ENCODE assay signal across 19 cellular contexts in genomic region chr4:149959391-149959790, GRCh38.
"Had no signal": no experiment of that assay in that cellular context is flagged by ENCODE, and none has a peak within 500 bp of the region (broad histone marks: within the 10 kb centered on the region; RNA-seq: fewer than 3 reads in every experiment).

No MANE protein-coding gene starts in this region.

- H3K27ac ChIP-seq: dorsolateral prefrontal cortex, gastrocnemius medialis, heart right ventricle, left ventricle myocardium inferior, lower lobe of right lung, testis, tibial nerve had no signal

- H3K27me3 ChIP-seq: gastrocnemius medialis, heart right ventricle, testis, tibial nerve had no signal

- ATAC-seq: esophagus mucosa; gastrocnemius medialis; heart right ventricle; lower lobe of right lung; sciatic nerve; stimulated activated naive B cell treated with anti-CD40 and anti-IgM and Interleukin-4, amounts not matched to agents 10 μg/mL and 1 μg/mL and 100 μg/mL, for 72 hours; stimulated activated naive CD8-positive, alpha-beta T cell treated with anti-CD3 and anti-CD28 coated beads, Interleukin-15, amount 100 ng/mL, for 72 hours had no signal

- H3K4me1 ChIP-seq: gastrocnemius medialis, heart right ventricle, left ventricle myocardium inferior, lower lobe of right lung, testis, tibial nerve had no signal

- DNase-seq: cortex of kidney; dorsolateral prefrontal cortex; effector CD8-positive, alpha-beta T cell; gastrocnemius medialis; heart right ventricle; hypothalamus; islet precursor cell; left ventricle myocardium inferior; lower lobe of right lung; natural killer cell; posterior cingulate gyrus; stimulated activated CD4-positive, alpha-beta T cell treated with anti-CD3 and anti-CD28 coated beads, Interleukin-2, amount 100 ng/mL, for 24 hours; stimulated activated CD4-positive, alpha-beta T cell treated with anti-CD3 and anti-CD28 coated beads, Interleukin-4, amount 100 ng/mL, for 4 hours; stimulated activated naive B cell treated with anti-CD40 and anti-IgM and Interleukin-4, amounts not matched to agents 10 μg/mL and 1 μg/mL and 100 μg/mL, for 72 hours; stimulated activated naive CD8-positive, alpha-beta T cell treated with anti-CD3 and anti-CD28 coated beads, Interleukin-15, amount 100 ng/mL, for 72 hours; testis had no signal

- H3K9me3 ChIP-seq: gastrocnemius medialis, heart right ventricle, left ventricle myocardium inferior, lower lobe of right lung, testis, tibial nerve had no signal

- H3K36me3 ChIP-seq: gastrocnemius medialis, heart right ventricle, left ventricle myocardium inferior, lower lobe of right lung, tibial nerve had no signal

- H3K4me3 ChIP-seq: dorsolateral prefrontal cortex, gastrocnemius medialis, heart right ventricle, left ventricle myocardium inferior, lower lobe of right lung, testis, tibial nerve had no signal
